In genomic region chr7:157386979-157387800, GRCh38 we compare ENCODE assay signal across 8 cellular contexts. TPM values are rescaled to one million over a fixed set of nuclear protein-coding genes. Genes with fewer than 3 reads are reported as not detected.
DNase-seq lines count a peak whose midpoint lies in the region; ATAC-seq and TF ChIP-seq lines count a peak whose summit lies in the region.

No MANE protein-coding gene starts in this region.

- H3K4me3 ChIP-seq in DOHH2 (ENCODE audit: low read length), result peak overlapping the region; percentile 33
- no peak overlapping the region for H3K4me3 ChIP-seq in SJCRH30
- H3K4me3 ChIP-seq in upper lobe of right lung, result no peak overlapping the region

- peaks cover 9% of the 10 kb centered on the region for H3K4me1 ChIP-seq in DOHH2 (ENCODE audit: control insufficient read depth, low read length)
- no peaks in the 10 kb centered on the region for H3K4me1 ChIP-seq in SJCRH30
- peaks cover 17% of the 10 kb centered on the region for H3K4me1 ChIP-seq in upper lobe of right lung

- H3K4me1 Mint-ChIP-seq in glutamatergic neuron (ENCODE audit: low read depth, unreplicated experiment), result peaks cover 30% of the 10 kb centered on the region

- no peak overlapping the region for H3K4me3 Mint-ChIP-seq in glutamatergic neuron (ENCODE audit: unreplicated experiment)

- peaks cover 87% of the 10 kb centered on the region for H3K36me3 ChIP-seq in DOHH2 (ENCODE audit: control insufficient read depth, low read length)
- peaks cover 57% of the 10 kb centered on the region for H3K36me3 ChIP-seq in SJCRH30
- peaks cover 78% of the 10 kb centered on the region for H3K36me3 ChIP-seq in upper lobe of right lung

- H3K27me3 ChIP-seq in DOHH2 (ENCODE audit: control insufficient read depth, low read length), result no peaks in the 10 kb centered on the region
- H3K27me3 ChIP-seq in SJCRH30, result no peaks in the 10 kb centered on the region
- no peaks in the 10 kb centered on the region for H3K27me3 ChIP-seq in upper lobe of right lung

- H3K36me3 Mint-ChIP-seq in glutamatergic neuron (ENCODE audit: unreplicated experiment), result no peaks in the 10 kb centered on the region

- intact Hi-C loops in posterior cingulate gyrus (cut with DNase I), result no loop called here
- intact Hi-C loops in upper lobe of right lung (cut with DNase I), result no loop called here

- H4K20me1 ChIP-seq in DOHH2 (ENCODE audit: control insufficient read depth, insufficient read depth, low read depth, low read length), result no peaks in the 10 kb centered on the region; the same call in 1 of the 2 replicates

- ATAC-seq in GM21619 (IDR thresholded peaks at IDR 0.05; ENCODE audit: unreplicated experiment) (peak; percentile 82), upper lobe of right lung (peak; percentile 86)

- peak overlapping the region; percentile 29 for H3K27ac Mint-ChIP-seq in glutamatergic neuron (ENCODE audit: unreplicated experiment)

- DNase-seq in KG1 (lab: John Stamatoyannopoulos, UW) (peak; percentile 70), SJCRH30 (peak; percentile 81 to 86), glutamatergic neuron (peak; percentile 80), posterior cingulate gyrus (peak; percentile 39 to 96 (median 80)), upper lobe of right lung (peak; percentile 80)
- peak; percentile 57 to 81 (median 73) for DNase-seq in activated naive CD4-positive, alpha-beta T cell (lab: John Stamatoyannopoulos, UW)

- no peaks in the 10 kb centered on the region for H3K9me2 ChIP-seq in DOHH2 (replicated peaks; ENCODE audit: control insufficient read depth, low read length)

- peaks cover 6% of the 10 kb centered on the region for H3K9me3 Mint-ChIP-seq in glutamatergic neuron (ENCODE audit: unreplicated experiment)

- TF ChIP-seq CTCF in DOHH2 (IDR thresholded peaks at IDR 0.05; ENCODE audit: low read depth, low read length, poor library complexity, severe bottlenecking), result peak; percentile 100
- peak; percentile 94 for TF ChIP-seq CTCF in glutamatergic neuron (IDR thresholded peaks at IDR 0.05; ENCODE audit: partially characterized antibody, unreplicated experiment)
- TF ChIP-seq CTCF in upper lobe of right lung (IDR thresholded peaks at IDR 0.05), result peak; percentile 90

- no peaks in the 10 kb centered on the region for H3K9me3 ChIP-seq in DOHH2 (ENCODE audit: control insufficient read depth, insufficient read depth, low read length)
- no peaks in the 10 kb centered on the region for H3K9me3 ChIP-seq in SJCRH30 (replicated peaks)
- no peaks in the 10 kb centered on the region for H3K9me3 ChIP-seq in upper lobe of right lung

- H3K27ac ChIP-seq in DOHH2 (ENCODE audit: low read depth, low read length) (no peak overlapping the region), SJCRH30 (no peak overlapping the region), upper lobe of right lung (no peak overlapping the region)

- H3K27me3 Mint-ChIP-seq in glutamatergic neuron (ENCODE audit: unreplicated experiment), result no peaks in the 10 kb centered on the region

- H3K4me2 ChIP-seq in DOHH2 (ENCODE audit: low read length), result peak overlapping the region; percentile 42

- peaks cover 61% of the 10 kb centered on the region for H3K79me2 ChIP-seq in DOHH2 (ENCODE audit: control insufficient read depth, low read length)

- H3F3A ChIP-seq in DOHH2 (ENCODE audit: control insufficient read depth, insufficient read depth), result peaks cover 32% of the 10 kb centered on the region

RNA-seq across cellular contexts. Expression of gene DNAJB6, which starts 50.4 kb away (rescaled TPM):
- 107 and 121 TPM in 2 replicates for total RNA-seq in SJCRH30 (2014; rRNA removed; shearing (Covaris generic))
- total RNA-seq in glutamatergic neuron (ENCODE audit: unreplicated experiment) (120 TPM), upper lobe of right lung (95.8 TPM)
